In genomic region chr19:58572026-58572817, GRCh38 we compare ENCODE assay signal across 1 cellular context.
TF ChIP-seq lines count a peak whose summit lies in the region.

No MANE protein-coding gene starts in this region.

TF ChIP-seq in liver, 16 proteins besides CTCF, POLR2A, EP300 and RAD21 (continued from another document):
- no peak for TF ChIP-seq ZBTB33 (IDR thresholded peaks at IDR 0.05)
- TF ChIP-seq JUND (IDR thresholded peaks at IDR 0.05): no peak
- no peak for TF ChIP-seq HNF4G (IDR thresholded peaks at IDR 0.05)
- TF ChIP-seq GABPA (IDR thresholded peaks at IDR 0.05 in 1 of 2, conservative IDR thresholded peaks at IDR 0.05 in 1 of 2): peak; percentile 76 to 81
